ENCODE assay signal across 22 cellular contexts in the genomic region with DNA sequence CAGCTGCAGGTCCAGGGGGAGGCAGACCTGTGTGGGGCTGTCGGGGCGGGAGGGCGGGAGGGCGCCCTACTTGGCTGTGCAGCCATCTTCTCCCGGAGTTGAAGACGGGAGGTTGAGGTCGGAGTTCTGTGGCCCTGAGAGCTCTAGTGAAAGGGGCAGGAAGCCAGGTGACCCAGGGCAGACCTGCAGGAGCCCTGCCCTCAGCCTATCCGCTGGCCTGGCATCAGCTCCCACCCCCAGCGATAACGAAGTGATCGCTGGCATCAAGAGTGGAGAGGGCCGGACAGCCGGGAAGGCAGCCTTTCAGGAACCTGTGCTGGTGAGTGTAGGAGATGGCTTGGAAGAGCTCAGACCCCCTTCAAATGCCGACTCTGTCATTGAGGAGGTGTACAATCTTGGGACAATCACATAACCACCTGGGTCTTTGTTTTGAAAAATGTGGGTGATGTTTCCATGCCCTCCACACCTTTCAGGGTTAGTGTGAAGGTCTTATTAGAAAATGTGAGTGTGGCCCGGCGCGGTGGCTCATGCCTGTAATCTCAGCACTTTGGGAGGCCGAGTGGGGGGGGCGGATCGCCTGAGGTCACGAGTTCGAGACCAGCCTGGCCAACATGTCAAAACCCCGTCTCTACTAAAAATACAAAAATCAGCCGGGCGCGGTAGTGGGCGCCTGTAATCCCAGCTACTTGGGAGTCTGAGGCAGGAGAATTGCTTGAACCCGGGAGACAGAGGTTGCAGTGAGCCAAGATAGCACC. TPM values are rescaled to one million over a fixed set of nuclear protein-coding genes. Genes with fewer than 3 reads are reported as not detected.
DNase-seq lines count a peak whose midpoint lies in the region; ATAC-seq, FAIRE-seq and TF ChIP-seq lines count a peak whose summit lies in the region.
"Had no signal": no experiment of that assay in that cellular context is flagged by ENCODE, and none has a peak within 500 bp of the region (broad histone marks: within the 10 kb centered on the region; RNA-seq: fewer than 3 reads in every experiment).

No MANE protein-coding gene starts in this region.

- H3K27ac ChIP-seq in K562 (ENCODE audit: extremely low read depth, low read depth, low read length) (no peak overlapping the region), iPS DF 6.9 (ENCODE audit: low read length) (no peak overlapping the region), suprapubic skin (no peak overlapping the region)
- H3K27ac ChIP-seq: gastrocnemius medialis, lower lobe of right lung, SJCRH30 had no signal

- H3K9me3 ChIP-seq in K562 (replicated peaks; ENCODE audit: control insufficient read depth, insufficient read depth, low read depth, low read length) (no peaks in the 10 kb centered on the region), iPS DF 6.9 (ENCODE audit: control insufficient read depth, insufficient read depth, low read length) (no peaks in the 10 kb centered on the region), suprapubic skin (no peaks in the 10 kb centered on the region)
- H3K9me3 ChIP-seq: gastrocnemius medialis, lower lobe of right lung, SJCRH30 had no signal

- TF ChIP-seq POLR2A in K562 (conservative IDR thresholded peaks at IDR 0.05), result no peak
- TF ChIP-seq POLR2A in suprapubic skin (IDR thresholded peaks at IDR 0.05), result no peak
- TF ChIP-seq POLR2A in erythroblast (IDR thresholded peaks at IDR 0.05; ENCODE audit: low read length), result no peak

- no peak overlapping the region for H3K9ac ChIP-seq in K562 (ENCODE audit: insufficient read depth in 1 of 2, low read depth in 2 of 2, low read length in 2 of 2)

- intact Hi-C loops in K562 (cut with micrococcal nuclease), result no loop called here

- CTCF ChIA-PET in K562 (lab: Yijun Ruan, JAX; ENCODE audit: low intra/inter-chr PET ratio), result no interaction called here

- H3K9me1 ChIP-seq in K562 (ENCODE audit: control insufficient read depth, insufficient read depth, low read length), result no peaks in the 10 kb centered on the region

- no peaks in the 10 kb centered on the region for H3K79me2 ChIP-seq in K562 (ENCODE audit: control insufficient read depth, insufficient read depth, low read length)

- H3K36me3 ChIP-seq in K562 (ENCODE audit: control insufficient read depth, insufficient read depth, low read length), result no peaks in the 10 kb centered on the region
- H3K36me3 ChIP-seq in iPS DF 6.9 (ENCODE audit: control insufficient read depth, insufficient read depth, low read length), result no peaks in the 10 kb centered on the region
- no peaks in the 10 kb centered on the region for H3K36me3 ChIP-seq in suprapubic skin
- H3K36me3 ChIP-seq: gastrocnemius medialis, lower lobe of right lung, SJCRH30 had no signal

- TF ChIP-seq EP300 in K562 (IDR thresholded peaks at IDR 0.05; ENCODE audit: low read length), result no peak
- no peak for TF ChIP-seq EP300 in suprapubic skin (IDR thresholded peaks at IDR 0.05)

- H3K27me3 ChIP-seq in K562 (ENCODE audit: control insufficient read depth in 2 of 2, insufficient read depth in 2 of 2, low read length in 2 of 2), result peaks cover 17 to 84% of the 10 kb centered on the region in 2 experiments; a peak in 4 of 5 replicates
- H3K27me3 ChIP-seq in iPS DF 6.9 (ENCODE audit: control insufficient read depth, insufficient read depth, low read length), result peaks cover 5% of the 10 kb centered on the region
- H3K27me3 ChIP-seq in suprapubic skin, result peaks cover 40% of the 10 kb centered on the region
- H3K27me3 ChIP-seq: SJCRH30 had no signal

- WGBS in K562 (ENCODE audit: insufficient coverage, low coverage, missing lambda C conversion rate), result 15% methylated on average over 21 of the region's 28 CpGs
- WGBS in iPS DF 6.9 (ENCODE audit: insufficient coverage, insufficient read length), result no CpG with 5 or more reads among the region's 28 CpGs
- WGBS in suprapubic skin, result 75% methylated on average over 26 of the region's 28 CpGs

- DNase-seq in NCI-H82 (lab: John Stamatoyannopoulos, UW), result peak; percentile 45
- no peak for DNase-seq in NCI-H82 treated with DMSO at 0.1 percent for 48 hours (lab: John Stamatoyannopoulos, UW; ENCODE audit: unreplicated experiment)
- no peak for DNase-seq in K562 (ENCODE audit: extremely low read depth in 1 of 4, low spot score in 3 of 4)
- no peak for DNase-seq in iPS DF 6.9 (ENCODE audit: low read depth, low spot score)
- DNase-seq in suprapubic skin (ENCODE audit: low spot score in 2 of 2), result no peak
- DNase-seq in hippocampal formation (lab: John Stamatoyannopoulos, UW), result no peak
- DNase-seq in erythroblast (lab: John Stamatoyannopoulos, UW), result no peak
- no peak for DNase-seq in NCI-H1092 treated with DMSO at 0.1 percent for 48 hours (lab: John Stamatoyannopoulos, UW)
- DNase-seq: activated CD4-positive, CD25-positive, alpha-beta regulatory T cell; CD4-positive, CD25-positive, alpha-beta regulatory T cell; gastrocnemius medialis; immature natural killer cell; lower lobe of right lung; naive B cell; NCI-H1694; NCI-H446; SJCRH30; stimulated activated naive CD4-positive, alpha-beta T cell; T-helper 2 cell had no signal

- TF ChIP-seq CTCF in K562 (IDR thresholded peaks at IDR 0.05 in 2 of 3, conservative IDR thresholded peaks at IDR 0.05 in 1 of 3; ENCODE audit: insufficient read depth in 2 of 3, low read depth in 1 of 3, low read length in 3 of 3), result no peak
- no peak for TF ChIP-seq CTCF in suprapubic skin (IDR thresholded peaks at IDR 0.05)

- no peak overlapping the region for H3K4me2 ChIP-seq in K562 (ENCODE audit: insufficient read depth, low read length)

- peaks cover 0 to 12% of the 10 kb centered on the region in 2 experiments; a peak in 2 of 5 replicates for H3K4me1 ChIP-seq in K562 (replicated peaks in 1 of 2; ENCODE audit: control insufficient read depth in 2 of 2, insufficient read depth in 2 of 2, low read length in 2 of 2)
- H3K4me1 ChIP-seq in iPS DF 6.9 (ENCODE audit: control insufficient read depth, insufficient read depth, low read length), result peaks cover 1% of the 10 kb centered on the region; the same call in 1 of the 2 replicates
- peaks cover 10% of the 10 kb centered on the region for H3K4me1 ChIP-seq in suprapubic skin
- H3K4me1 ChIP-seq: gastrocnemius medialis, lower lobe of right lung had no signal

- no TSS peak for BruUV-seq in K562 (replicated peaks; lab: Mats Ljungman, UMichigan)

- no peak for TF ChIP-seq RAD21 in K562 (CRISPR knock-in tag; conservative IDR thresholded peaks at IDR 0.05 in 1 of 2, IDR thresholded peaks at IDR 0.05 in 1 of 2)

- in situ Hi-C loops in K562 (cut with MboI), result no loop called here

- no peak for FAIRE-seq in K562 (lab: Jason Lieb, UNC)
- FAIRE-seq: endometrium, GM18507, H54 had no signal

- no peak overlapping the region for H2AFZ ChIP-seq in K562 (ENCODE audit: low read depth, low read length)

- peaks cover 12% of the 10 kb centered on the region; the same call in 1 of the 2 replicates for H4K20me1 ChIP-seq in K562 (replicated peaks; ENCODE audit: control insufficient read depth, insufficient read depth, low read length)

- ATAC-seq in K562, result no peak
- ATAC-seq: gastrocnemius medialis had no signal

- POLR2A ChIA-PET in K562 (lab: Yijun Ruan, JAX), result no interaction called here

- H3K4me3 ChIP-seq in K562, result no peak overlapping the region
- H3K4me3 ChIP-seq in iPS DF 6.9 (ENCODE audit: low read length), result peak overlapping the region; percentile 62; the same call in 1 of the 2 replicates
- H3K4me3 ChIP-seq in suprapubic skin, result peak overlapping the region; percentile 54
- H3K4me3 ChIP-seq: gastrocnemius medialis, SJCRH30 had no signal

TF ChIP-seq in K562, 482 proteins besides CTCF, POLR2A, EP300 and RAD21:
- TF ChIP-seq ZC3H11A (IDR thresholded peaks at IDR 0.05; ENCODE audit: low read depth, low read length), result no peak
- TF ChIP-seq, protein P1, sequence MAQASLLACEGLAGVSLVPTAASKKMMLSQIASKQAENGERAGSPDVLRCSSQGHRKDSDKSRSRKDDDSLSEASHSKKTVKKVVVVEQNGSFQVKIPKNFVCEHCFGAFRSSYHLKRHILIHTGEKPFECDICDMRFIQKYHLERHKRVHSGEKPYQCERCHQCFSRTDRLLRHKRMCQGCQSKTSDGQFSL (CRISPR knock-in tag; IDR thresholded peaks at IDR 0.05), result peak; percentile 79
- TF ChIP-seq, protein P1 (tag; IDR thresholded peaks at IDR 0.05), result no peak

RNA-seq across cellular contexts. Expression of a gene that starts 1.3 kb away (rescaled TPM):
- total RNA-seq in K562 (2011; cell fraction: chromatin; rRNA removed; ENCODE audit: low replicate concordance), result not detected in 2 replicates
- total RNA-seq in K562 (2011; cell fraction: nucleolus; rRNA removed), result not detected in 2 replicates
- total RNA-seq in K562 (2011; cell fraction: nucleoplasm; rRNA removed), result not detected in 2 replicates
- total RNA-seq in K562 (2014; rRNA removed), result not detected in 2 replicates
- not detected in 2 replicates for total RNA-seq in K562 (2014; rRNA removed; fragmentation: Illumina TruSeq; extraction: Trizol)
- not detected in 2 replicates for total RNA-seq in K562 (2015; rRNA removed; fragmentation: Illumina TruSeq; extraction: Trizol)
- total RNA-seq in K562 (2021), result not detected in 2 replicates
- not detected in 2 replicates for polyA plus RNA-seq in K562 (2011; rRNA removed)
- not detected in 2 replicates for polyA plus RNA-seq in K562 (2011; cell fraction: cytosol; rRNA removed)
- not detected in 2 replicates for polyA plus RNA-seq in K562 (2011; cell fraction: nucleus; rRNA removed)
- 0.03 TPM in 2 replicates for polyA plus RNA-seq in K562 (2012)
- polyA plus RNA-seq in K562 (2014; fragmentation: Illumina TruSeq; extraction: Trizol), result not detected in 2 replicates
- not detected for polyA plus RNA-seq in K562 (2014; fragmentation: Nextera tagmentation; extraction: Ambion mirVana)
- polyA plus RNA-seq in K562 (2014; rRNA removed), result not detected in 2 replicates
- polyA minus RNA-seq in K562 (2011; rRNA and poly(A)+ RNA removed), result not detected in 2 replicates
- polyA minus RNA-seq in K562 (2011; cell fraction: cytosol; rRNA and poly(A)+ RNA removed), result not detected in 2 replicates
- not detected in 2 replicates for polyA minus RNA-seq in K562 (2011; cell fraction: nucleus; rRNA and poly(A)+ RNA removed)
- total RNA-seq in suprapubic skin, result 100 to 1,000 TPM; 108 to 378 (median 134) TPM
- polyA plus RNA-seq: immature natural killer cell had no signal

Comparison
In these comparisons a context has a peak if more than half of its experiments do, and no peak if none do; other contexts are left out.
1. RNA of a gene that starts 1.3 kb away (total RNA-seq): 108 to 378 TPM in suprapubic skin; not detected in K562; every median in the first group is over 100 times any median in the second.